In genomic region chr1:112708002-112708448, GRCh38 we compare ENCODE assay signal across 8 cellular contexts. TPM values are rescaled to one million over a fixed set of nuclear protein-coding genes. Genes with fewer than 3 reads are reported as not detected.
DNase-seq lines count a peak whose midpoint lies in the region; ATAC-seq, FAIRE-seq and TF ChIP-seq lines count a peak whose summit lies in the region.

No MANE protein-coding gene starts in this region.

- H2AFZ ChIP-seq in Loucy (ENCODE audit: low read length), result 0 out of 2 replicates have a peak overlapping the region, but pooled peaks have one; percentile 91
- no peak overlapping the region for H2AFZ ChIP-seq in trophoblast cell (ENCODE audit: insufficient read depth, low read length, poor library complexity)

- no peak overlapping the region for H3K4ac ChIP-seq in trophoblast cell (ENCODE audit: low read depth, low read length)

- intact Hi-C loops in Caco-2 (cut with micrococcal nuclease; ENCODE audit: unreplicated experiment), result loop anchor here (5.0 kb wide), 1 partner anchor 206 kb away; no protein-coding TSS in a partner anchor

- H3K27me3 Mint-ChIP-seq in Caco-2 (ENCODE audit: insufficient read depth, unreplicated experiment) (no peaks in the 10 kb centered on the region), endodermal cell (ENCODE audit: insufficient read depth) (peaks cover 65% of the 10 kb centered on the region)

- H3K23ac ChIP-seq in trophoblast cell (ENCODE audit: low read length), result no peak overlapping the region

- ATAC-seq in HG02885 (IDR thresholded peaks at IDR 0.05; ENCODE audit: poor library complexity, unreplicated experiment), result no peak

- H3K27me3 ChIP-seq in Caco-2 (replicated peaks; ENCODE audit: control insufficient read depth, insufficient read depth, low read length), result no peaks in the 10 kb centered on the region
- H3K27me3 ChIP-seq in Loucy (ENCODE audit: insufficient read depth, low read length, poor library complexity, severe bottlenecking), result no peaks in the 10 kb centered on the region
- H3K27me3 ChIP-seq in endodermal cell (ENCODE audit: control insufficient read depth, insufficient read depth, low read length, poor library complexity, severe bottlenecking), result peaks cover 5% of the 10 kb centered on the region
- H3K27me3 ChIP-seq in trophoblast cell (ENCODE audit: insufficient read depth, low read length), result no peaks in the 10 kb centered on the region

- no peaks in the 10 kb centered on the region for H3K9me2 ChIP-seq in Loucy (replicated peaks; ENCODE audit: low read depth, low read length)

- TF ChIP-seq POLR2A in GM12892 (IDR thresholded peaks at IDR 0.05; ENCODE audit: low read depth, low read length), result no peak

- H4K91ac ChIP-seq in trophoblast cell (ENCODE audit: low read depth, low read length), result no peak overlapping the region

- H3K4me1 ChIP-seq in Caco-2, result peaks cover 26% of the 10 kb centered on the region
- peaks cover 27% of the 10 kb centered on the region for H3K4me1 ChIP-seq in Loucy (ENCODE audit: insufficient read depth, low read length, poor library complexity, severe bottlenecking)
- peaks cover 15% of the 10 kb centered on the region for H3K4me1 ChIP-seq in endodermal cell (ENCODE audit: control insufficient read depth, insufficient read depth, low read length)
- H3K4me1 ChIP-seq in trophoblast cell (ENCODE audit: control insufficient read depth in 1 of 2, insufficient read depth in 2 of 2, low read length in 2 of 2), result peaks cover 15 to 26% of the 10 kb centered on the region in 2 experiments

- H3K9me3 Mint-ChIP-seq in Caco-2 (ENCODE audit: unreplicated experiment) (no peaks in the 10 kb centered on the region), endodermal cell (no peaks in the 10 kb centered on the region)

- H3K36me3 Mint-ChIP-seq in Caco-2 (ENCODE audit: insufficient read depth, unreplicated experiment) (peaks cover 28% of the 10 kb centered on the region), endodermal cell (ENCODE audit: low read depth) (peaks cover 8% of the 10 kb centered on the region)

- WGBS in endodermal cell (ENCODE audit: insufficient coverage in 1 of 2, insufficient read length in 1 of 2), 2 experiments, result 93 to 98% methylated on average over 6 of the region's 6 CpGs
- no CpG with 5 or more reads among the region's 6 CpGs for WGBS in trophoblast cell (ENCODE audit: extremely low coverage, insufficient coverage, insufficient read length)

- H3K9me3 ChIP-seq in Caco-2 (no peaks in the 10 kb centered on the region), Loucy (ENCODE audit: insufficient read depth, low read depth, low read length) (no peaks in the 10 kb centered on the region), endodermal cell (ENCODE audit: control insufficient read depth, low read length) (no peaks in the 10 kb centered on the region), trophoblast cell (ENCODE audit: insufficient read depth, low read depth, low read length) (no peaks in the 10 kb centered on the region)

- no peak for TF ChIP-seq CTCF in Caco-2 (IDR thresholded peaks at IDR 0.05; ENCODE audit: insufficient read depth in 1 of 2, low read depth in 1 of 2, low read length in 1 of 2, severe bottlenecking in 1 of 2, unreplicated experiment in 1 of 2)
- no peak for TF ChIP-seq CTCF in Loucy (conservative IDR thresholded peaks at IDR 0.05; ENCODE audit: low read length)
- TF ChIP-seq CTCF in endodermal cell (conservative IDR thresholded peaks at IDR 0.05), result no peak

- CTCF ChIA-PET in Caco-2 (lab: Charles Lee), result interaction anchor here (0.8 to 1.6 kb wide), 2 partner anchors 10 to 73 kb away, joined by 3 to 10 read pairs; no protein-coding TSS in a partner anchor

- no peak overlapping the region for H2BK12ac ChIP-seq in trophoblast cell (ENCODE audit: low read length)

- H3K79me2 ChIP-seq in Loucy (ENCODE audit: insufficient read depth, low read length) (peaks cover 39% of the 10 kb centered on the region), trophoblast cell (ENCODE audit: control insufficient read depth, insufficient read depth, low read length, poor library complexity) (peaks cover 21% of the 10 kb centered on the region)

- BruUV-seq in Caco-2 (replicated peaks; lab: Mats Ljungman, UMichigan), result TSS peak; percentile 3

- peak overlapping the region; percentile 88 for H3K4me3 Mint-ChIP-seq in Caco-2 (ENCODE audit: unreplicated experiment)
- H3K4me3 Mint-ChIP-seq in endodermal cell, result peak overlapping the region; percentile 78

- H2AK5ac ChIP-seq in trophoblast cell (ENCODE audit: low read length), result no peak overlapping the region

- H4K8ac ChIP-seq in trophoblast cell (ENCODE audit: low read depth, low read length), result no peak overlapping the region

- H3K9ac ChIP-seq in Loucy (ENCODE audit: low read depth, low read length, poor library complexity, severe bottlenecking), result no peak overlapping the region
- no peak overlapping the region for H3K9ac ChIP-seq in endodermal cell (ENCODE audit: extremely low read depth, low read length, poor library complexity, severe bottlenecking)
- H3K9ac ChIP-seq in trophoblast cell (ENCODE audit: low read length), result no peak overlapping the region

- no peak overlapping the region for H3K14ac ChIP-seq in trophoblast cell (ENCODE audit: low read length)

- H3K36me3 ChIP-seq in Caco-2 (ENCODE audit: control insufficient read depth, insufficient read depth, low read length) (no peaks in the 10 kb centered on the region), Loucy (ENCODE audit: insufficient read depth, low read length) (no peaks in the 10 kb centered on the region), endodermal cell (ENCODE audit: control insufficient read depth, insufficient read depth, low read length) (peaks cover 14% of the 10 kb centered on the region), trophoblast cell (ENCODE audit: control insufficient read depth in 1 of 2, insufficient read depth in 2 of 2, low read length in 2 of 2) (peaks cover 6 to 10% of the 10 kb centered on the region in 2 experiments)

- H2BK5ac ChIP-seq in trophoblast cell (ENCODE audit: low read depth, low read length, poor library complexity), result no peak overlapping the region

- H3K4me2 ChIP-seq in Loucy (ENCODE audit: low read depth, low read length, poor library complexity, severe bottlenecking), result no peak overlapping the region
- H3K4me2 ChIP-seq in trophoblast cell (ENCODE audit: low read length), result peak overlapping the region; percentile 81

- H4K20me1 ChIP-seq in Loucy (ENCODE audit: insufficient read depth, low read length, poor library complexity, severe bottlenecking), result peaks cover 9% of the 10 kb centered on the region

- no peak overlapping the region for H2BK120ac ChIP-seq in trophoblast cell (ENCODE audit: insufficient read depth, low read length, poor library complexity)

- no peaks in the 10 kb centered on the region for H3F3A ChIP-seq in Loucy (ENCODE audit: low read depth)

- no peak overlapping the region for H4K12ac ChIP-seq in trophoblast cell (ENCODE audit: low read depth, low read length)

- POLR2A ChIA-PET in Caco-2 (lab: Charles Lee), result interaction anchor here (1.1 kb wide), 1 partner anchor 9 kb away, joined by 5 read pairs; no protein-coding TSS in a partner anchor

- H3K4me1 Mint-ChIP-seq in Caco-2 (ENCODE audit: low read depth, unreplicated experiment), result peaks cover 10% of the 10 kb centered on the region
- H3K4me1 Mint-ChIP-seq in endodermal cell, result peaks cover 46% of the 10 kb centered on the region

- H3K4me3 ChIP-seq in Caco-2 (ENCODE audit: low read depth, low read length) (no peak overlapping the region; the same call in 1 of the 2 replicates), Loucy (ENCODE audit: low read length, poor library complexity, severe bottlenecking) (no peak overlapping the region), endodermal cell (ENCODE audit: low read length) (peak overlapping the region; percentile 84), trophoblast cell (ENCODE audit: low read depth, low read length) (no peak overlapping the region)

- peaks cover 22% of the 10 kb centered on the region for H3K79me1 ChIP-seq in trophoblast cell (ENCODE audit: low read length)

- H3K27ac ChIP-seq in endodermal cell (ENCODE audit: low read depth, low read length) (no peak overlapping the region), trophoblast cell (ENCODE audit: low read depth, low read length) (no peak overlapping the region)

- no peak overlapping the region for H3K18ac ChIP-seq in trophoblast cell (ENCODE audit: low read length)

- H3K27ac Mint-ChIP-seq in Caco-2 (ENCODE audit: unreplicated experiment), result peak overlapping the region; percentile 69
- H3K27ac Mint-ChIP-seq in endodermal cell, result no peak overlapping the region

- FAIRE-seq in GM12892 (lab: Jason Lieb, UNC), result no peak

- DNase-seq in Caco-2 (no peak), endodermal cell (no peak), trophoblast cell (peak; percentile 68), GM12892 (ENCODE audit: insufficient read length) (no peak), NCI-H1436 treated with DMSO at 0.1 percent for 48 hours (lab: John Stamatoyannopoulos, UW) (no peak)
- DNase-seq in activated naive CD4-positive, alpha-beta T cell (lab: John Stamatoyannopoulos, UW), result no peak

RNA-seq across cellular contexts. Expression of gene RHOC, which starts 1.1 kb away (rescaled TPM):
- total RNA-seq in Caco-2 (2022) (128 and 134 TPM in 2 replicates), endodermal cell (100 to 1,000 TPM; 168 to 171 TPM)
- polyA plus RNA-seq in endodermal cell (2013, experiment 1 of 2), result 115 TPM
- polyA plus RNA-seq in endodermal cell (2013, experiment 2 of 2), result 123 TPM
- 286 and 295 TPM in 2 replicates for polyA plus RNA-seq in trophoblast cell (2013)
- polyA plus RNA-seq in GM12892 (2012; ENCODE audit: missing spikeins), result 164 TPM

RNA-seq across cellular contexts. Expression of gene PPM1J, which starts 7.1 kb away (rescaled TPM):
- total RNA-seq in Caco-2 (2022), result 1.1 and 1.5 TPM in 2 replicates
- 1 to 10 TPM; 3.1 to 5.7 TPM for total RNA-seq in endodermal cell
- 3.6 TPM for polyA plus RNA-seq in endodermal cell (2013, experiment 1 of 2)
- polyA plus RNA-seq in endodermal cell (2013, experiment 2 of 2), result 1.7 TPM
- polyA plus RNA-seq in trophoblast cell (2013), result 2.2 and 2.3 TPM in 2 replicates
- polyA plus RNA-seq in GM12892 (2012; ENCODE audit: missing spikeins), result 0.32 TPM

RNA-seq across cellular contexts. Expression of gene MOV10, which starts 33.6 kb away (rescaled TPM):
- 89.8 and 102 TPM in 2 replicates for total RNA-seq in Caco-2 (2022)
- 100 to 1,000 TPM; 113 to 124 TPM for total RNA-seq in endodermal cell
- 47.9 TPM for polyA plus RNA-seq in endodermal cell (2013, experiment 1 of 2)
- polyA plus RNA-seq in endodermal cell (2013, experiment 2 of 2), result 41.0 TPM
- polyA plus RNA-seq in trophoblast cell (2013), result 55.1 and 55.6 TPM in 2 replicates
- polyA plus RNA-seq in GM12892 (2012; ENCODE audit: missing spikeins), result 45.1 TPM

Comparison
In these comparisons a context has a peak if more than half of its experiments do, and no peak if none do; other contexts are left out.
1. DNase-seq: peak in trophoblast cell (2 of 2); none in Caco-2 (0 of 2), endodermal cell (single experiment), GM12892 (single experiment), NCI-H1436 treated with DMSO at 0.1 percent for 48 hours (single experiment) and activated naive CD4-positive, alpha-beta T cell (0 of 4).